ENCODE assay signal across 24 cellular contexts in genomic region chr7:108026647-108027046, GRCh38. TPM values are rescaled to one million over a fixed set of nuclear protein-coding genes. Genes with fewer than 3 reads are reported as not detected.
A peak's percentile ranks its signal among the peaks of the same experiment; 100 is the strongest.
DNase-seq lines count a peak whose midpoint lies in the region; ATAC-seq and TF ChIP-seq lines count a peak whose summit lies in the region.
"Had no signal": no experiment of that assay in that cellular context is flagged by ENCODE, and none has a peak within 500 bp of the region (broad histone marks: within the 10 kb centered on the region; RNA-seq: fewer than 3 reads in every experiment).

No MANE protein-coding gene starts in this region.

- H3K36me3 ChIP-seq in adipocyte (ENCODE audit: control insufficient read depth, insufficient read depth, low read length, severe bottlenecking) (no peaks in the 10 kb centered on the region), adrenal gland (replicated peaks in 1 of 2) (no peaks in the 10 kb centered on the region), heart left ventricle (no peaks in the 10 kb centered on the region)
- H3K36me3 ChIP-seq: HAP-1, lower lobe of right lung had no signal

- H3K4me3 ChIP-seq in adipocyte (ENCODE audit: low read length) = no peak overlapping the region
- no peak overlapping the region for H3K4me3 ChIP-seq in adrenal gland
- H3K4me3 ChIP-seq in heart left ventricle = no peak overlapping the region
- H3K4me3 ChIP-seq: GM12878, HAP-1, lower lobe of right lung had no signal

- WGBS in adrenal gland, 4 donors = 77 to 91% (median 87%) methylated on average over 3 of the region's 3 CpGs
- WGBS in heart left ventricle, 4 donors = 84 to 89% (median 87%) methylated on average over 3 of the region's 3 CpGs

- intact Hi-C loops in adrenal gland (cut with DNase I) = no loop called here
- intact Hi-C loops in heart left ventricle (cut with DNase I) = no loop called here
- intact Hi-C loops in left colon (cut with DNase I, micrococcal nuclease) = no loop called here

- TF ChIP-seq CTCF in adrenal gland (IDR thresholded peaks at IDR 0.05) (no peak), heart left ventricle (IDR thresholded peaks at IDR 0.05) (no peak)

- H3K27ac ChIP-seq in adrenal gland (no peak overlapping the region), heart left ventricle (no peak overlapping the region)
- H3K27ac ChIP-seq: lower lobe of right lung, VCaP had no signal

- ATAC-seq in heart left ventricle (no peak), left colon (no peak), HG02678 (IDR thresholded peaks at IDR 0.05; ENCODE audit: unreplicated experiment) (no peak)
- ATAC-seq: GM12878 had no signal

- TF ChIP-seq POLR2A in adrenal gland (IDR thresholded peaks at IDR 0.05) = no peak
- TF ChIP-seq POLR2A in heart left ventricle (IDR thresholded peaks at IDR 0.05) = no peak

- H3K27me3 ChIP-seq in adipocyte (replicated peaks; ENCODE audit: control insufficient read depth, insufficient read depth, low read length) (no peaks in the 10 kb centered on the region), adrenal gland (no peaks in the 10 kb centered on the region), heart left ventricle (no peaks in the 10 kb centered on the region)

- peaks cover 33% of the 10 kb centered on the region for H3K4me1 ChIP-seq in adipocyte (ENCODE audit: control insufficient read depth, insufficient read depth, low read length)
- no peaks in the 10 kb centered on the region for H3K4me1 ChIP-seq in adrenal gland (replicated peaks in 1 of 2)
- no peaks in the 10 kb centered on the region for H3K4me1 ChIP-seq in heart left ventricle
- H3K4me1 ChIP-seq: HAP-1, lower lobe of right lung had no signal

- H3K9me3 ChIP-seq in adipocyte (ENCODE audit: control insufficient read depth, low read length) = no peaks in the 10 kb centered on the region
- no peaks in the 10 kb centered on the region for H3K9me3 ChIP-seq in adrenal gland (replicated peaks in 1 of 3)
- H3K9me3 ChIP-seq in heart left ventricle = no peaks in the 10 kb centered on the region
- H3K9me3 ChIP-seq: HAP-1, lower lobe of right lung had no signal

- H3K9ac ChIP-seq in adipocyte (ENCODE audit: low read length) = peak overlapping the region; percentile 26

- DNase-seq in NCI-H2196 (lab: John Stamatoyannopoulos, UW; ENCODE audit: unreplicated experiment) (peak; percentile 11), NCI-H2196 treated with DMSO at 0.1 percent for 48 hours (lab: John Stamatoyannopoulos, UW; ENCODE audit: unreplicated experiment) (no peak), adipocyte (ENCODE audit: low read depth) (peak; percentile 60), iris pigment epithelial cell (ENCODE audit: low read depth) (peak; percentile 31), adrenal gland (no peak), heart left ventricle (no peak), left colon (no peak)
- DNase-seq: activated CD4-positive, alpha-beta T cell treated with anti-CD3 and anti-CD28 coated beads, Interleukin-2, amount 50 U/mL, for 4 hours; activated naive CD4-positive, alpha-beta T cell; DMS153; hippocampal formation; islet precursor cell; lower lobe of right lung; MM.1S; NCI-H1694 treated with DMSO at 0.1 percent for 48 hours; NCI-H526; OCI-M1; posterior cingulate gyrus; SHP77 treated with DMSO at 0.1 percent for 48 hours; stimulated activated CD4-positive, alpha-beta T cell treated with anti-CD3 and anti-CD28 coated beads, Interleukin-4, amount 100 ng/mL, for 1 hour had no signal

RNA-seq across cellular contexts. Expression of gene LAMB1, which starts 23.7 kb away (rescaled TPM):
- total RNA-seq in adrenal gland = 100 to 1,000 TPM in 1 of 8 donors, 10 to 100 TPM in 7; 48.6 to 114 (median 85.6) TPM
- 100 to 1,000 TPM in 2 of 3 donors, 10 to 100 TPM in 1; 73.6 to 164 (median 144) TPM for polyA plus RNA-seq in adrenal gland
- 100 to 1,000 TPM in 2 of 9 donors, 10 to 100 TPM in 7; 29.1 to 121 (median 58.0) TPM for total RNA-seq in heart left ventricle
- 10 to 100 TPM; 51.6 to 53.2 TPM for polyA plus RNA-seq in heart left ventricle
- total RNA-seq in left colon = 100 to 1,000 TPM in 1 of 2 donors, 10 to 100 TPM in 1; 95.9 to 132 TPM

Comparison
In these comparisons a context has a peak if more than half of its experiments do, and no peak if none do; other contexts are left out.
1. DNase-seq: peak in NCI-H2196 (single experiment), adipocyte (single experiment) and iris pigment epithelial cell (single experiment); none in NCI-H2196 treated with DMSO at 0.1 percent for 48 hours (single experiment), adrenal gland (0 of 7), heart left ventricle (0 of 5) and left colon (0 of 2).